ENCODE assay signal across 7 cellular contexts in the genomic region with DNA sequence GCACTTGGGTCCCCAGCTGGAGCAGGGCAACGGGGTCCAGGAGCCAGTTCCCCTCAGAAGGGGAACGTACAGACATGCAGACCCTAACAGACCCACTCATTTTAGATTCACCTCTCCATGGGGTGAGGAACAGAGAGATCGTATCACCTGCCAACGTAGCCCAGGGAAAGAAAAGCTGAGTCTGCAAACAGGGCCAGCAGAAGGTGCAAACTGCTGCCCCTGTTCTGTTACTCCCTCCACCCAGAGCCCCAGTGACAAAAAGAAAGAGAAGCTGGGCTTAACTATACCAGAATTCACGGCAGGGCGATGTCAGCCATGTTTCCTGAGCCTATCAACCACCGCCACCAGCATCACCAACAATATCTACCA. TPM values are rescaled to one million over a fixed set of nuclear protein-coding genes. Genes with fewer than 3 reads are reported as not detected.
DNase-seq lines count a peak whose midpoint lies in the region; TF ChIP-seq lines count a peak whose summit lies in the region.

No MANE protein-coding gene starts in this region.

- H3K4me2 ChIP-seq in KMS-11 = peak overlapping the region; percentile 80

- no peaks in the 10 kb centered on the region; the same call in 1 of the 2 replicates for H3K79me2 ChIP-seq in KMS-11 (ENCODE audit: insufficient read depth, low read depth)

- H3K9ac ChIP-seq in KMS-11 = peak overlapping the region; percentile 33; the same call in 1 of the 2 replicates

- no peak for TF ChIP-seq CTCF in KMS-11 (conservative IDR thresholded peaks at IDR 0.05; ENCODE audit: low read depth, low read length)

- H3K4me3 ChIP-seq in KMS-11 (IDR thresholded peaks at IDR 0.05; ENCODE audit: insufficient read depth, low read depth, low read length) = no peak overlapping the region

- H3K4me1 ChIP-seq in KMS-11 (ENCODE audit: low read depth, poor library complexity, severe bottlenecking) = peaks cover 10% of the 10 kb centered on the region

- no peaks in the 10 kb centered on the region for H3K36me3 ChIP-seq in KMS-11 (ENCODE audit: insufficient read depth)

- H3K27ac ChIP-seq in KMS-11 (no peak overlapping the region; the same call in 1 of the 2 replicates), angular gyrus (ENCODE audit: low read depth, low read length) (peak overlapping the region; percentile 72), layer of hippocampus (ENCODE audit: low read depth, low read length) (peak overlapping the region; percentile 79), temporal lobe (ENCODE audit: low read depth, low read length) (peak overlapping the region; percentile 83)

- no peaks in the 10 kb centered on the region for H4K20me1 ChIP-seq in KMS-11 (ENCODE audit: insufficient read depth)

- H3K27me3 ChIP-seq in KMS-11 (ENCODE audit: insufficient read depth, low read depth) (no peaks in the 10 kb centered on the region), layer of hippocampus (ENCODE audit: control insufficient read depth, insufficient read depth, low read length) (no peaks in the 10 kb centered on the region)

- H2AFZ ChIP-seq in KMS-11 (ENCODE audit: low read depth) = peak overlapping the region; percentile 93

- DNase-seq in GM19240 (ENCODE audit: insufficient read length, low spot score) (no peak), NCI-H1417 (lab: John Stamatoyannopoulos, UW) (no peak), SK-N-DZ (ENCODE audit: low spot score) (no peak)

RNA-seq across cellular contexts. Expression of gene HS1BP3, which starts 0.8 kb away (rescaled TPM):
- 6.9 TPM for total RNA-seq in temporal lobe
- 10.6 and 18.1 TPM in 2 replicates for polyA plus RNA-seq in SK-N-DZ (2014; cell fraction: cytosol; rRNA removed)
- 12.7 and 17.9 TPM in 2 replicates for polyA plus RNA-seq in SK-N-DZ (2014; cell fraction: nucleus; rRNA removed)

RNA-seq across cellular contexts. Expression of gene GDF7, which starts 15.2 kb away (rescaled TPM):
- total RNA-seq in temporal lobe = under 0.01 TPM
- polyA plus RNA-seq in SK-N-DZ (2014; cell fraction: cytosol; rRNA removed) = not detected in 2 replicates
- polyA plus RNA-seq in SK-N-DZ (2014; cell fraction: nucleus; rRNA removed) = 0.14 TPM in 1 of 2 replicates, not detected in the other
